ENCODE assay signal across 20 cellular contexts in genomic region chr14:89563503-89563902, GRCh38.
A peak's percentile ranks its signal among the peaks of the same experiment; 100 is the strongest.
DNase-seq lines count a peak whose midpoint lies in the region; FAIRE-seq and TF ChIP-seq lines count a peak whose summit lies in the region.
"Had no signal": no experiment of that assay in that cellular context is flagged by ENCODE, and none has a peak within 500 bp of the region (broad histone marks: within the 10 kb centered on the region; RNA-seq: fewer than 3 reads in every experiment).

No MANE protein-coding gene starts in this region.

- no peaks in the 10 kb centered on the region for H3K9me3 Mint-ChIP-seq in activated T-cell treated with anti-CD3 and anti-CD28 coated beads, Interleukin-2, amount 50 U/mL, for 24 hours
- H3K9me3 Mint-ChIP-seq in H9 (peaks cover 0 to 5% of the 10 kb centered on the region in 2 experiments; a peak in 2 of 5 replicates), astrocyte (ENCODE audit: unreplicated experiment) (peaks cover 2% of the 10 kb centered on the region), nephron progenitor cell (no peaks in the 10 kb centered on the region)

- no peak for FAIRE-seq in astrocyte (lab: Jason Lieb, UNC)
- FAIRE-seq: frontal cortex, urothelium cell line had no signal

- H3K27ac ChIP-seq in H9 (ENCODE audit: insufficient read length, low read depth, low read length) (no peak overlapping the region), astrocyte (ENCODE audit: low read depth, low read length) (no peak overlapping the region)
- H3K27ac ChIP-seq: body of pancreas, colonic mucosa, epithelial cell of prostate, ovary, PC-9 had no signal

- no peak overlapping the region for H3K18ac ChIP-seq in H9 (ENCODE audit: insufficient read length, low read depth, low read length)

- H3K4me1 Mint-ChIP-seq in activated T-cell treated with anti-CD3 and anti-CD28 coated beads, Interleukin-2, amount 50 U/mL, for 24 hours (ENCODE audit: low read depth) = peaks cover 49% of the 10 kb centered on the region
- H3K4me1 Mint-ChIP-seq in H9 (peaks cover 26 to 28% of the 10 kb centered on the region in 2 experiments), astrocyte (ENCODE audit: low read depth, unreplicated experiment) (peaks cover 5% of the 10 kb centered on the region), nephron progenitor cell (peaks cover 28% of the 10 kb centered on the region)

- no peak overlapping the region for H4K8ac ChIP-seq in H9 (replicated peaks; ENCODE audit: insufficient read length, low read depth, low read length)

- no peak overlapping the region for H3K9ac ChIP-seq in H9 (ENCODE audit: extremely low read depth, insufficient read length, low read length)
- H3K9ac ChIP-seq in astrocyte (ENCODE audit: low read length) = no peak overlapping the region

- H2BK12ac ChIP-seq in H9 (ENCODE audit: insufficient read length, low read depth, low read length) = no peak overlapping the region

- peak overlapping the region; percentile 11 for H3K27ac Mint-ChIP-seq in activated T-cell treated with anti-CD3 and anti-CD28 coated beads, Interleukin-2, amount 50 U/mL, for 24 hours
- H3K27ac Mint-ChIP-seq in H9 = peak overlapping the region; percentile 12 to 71 (median 52); a peak in 3 of 7 replicates
- H3K27ac Mint-ChIP-seq in astrocyte (ENCODE audit: unreplicated experiment) = no peak overlapping the region
- H3K27ac Mint-ChIP-seq in nephron progenitor cell = peak overlapping the region; percentile 17

- peaks cover 11% of the 10 kb centered on the region for H3K79me1 ChIP-seq in H9 (ENCODE audit: insufficient read depth, low read depth, low read length, poor library complexity, severe bottlenecking)

- H4K5ac ChIP-seq in H9 (ENCODE audit: insufficient read length, low read depth, low read length) = no peak overlapping the region

- H3K27me3 Mint-ChIP-seq in activated T-cell treated with anti-CD3 and anti-CD28 coated beads, Interleukin-2, amount 50 U/mL, for 24 hours = no peaks in the 10 kb centered on the region
- H3K27me3 Mint-ChIP-seq in H9 (ENCODE audit: low read depth) (no peaks in the 10 kb centered on the region), astrocyte (ENCODE audit: low read depth, unreplicated experiment) (no peaks in the 10 kb centered on the region), nephron progenitor cell (ENCODE audit: low read depth, poor library complexity) (peaks cover 3% of the 10 kb centered on the region)

- H2BK5ac ChIP-seq in H9 (ENCODE audit: insufficient read length, low read length) = no peak overlapping the region

- H3K4me2 ChIP-seq in H9 (ENCODE audit: insufficient read depth, insufficient read length, low read length) = no peak overlapping the region
- H3K4me2 ChIP-seq in astrocyte (ENCODE audit: low read length) = peak overlapping the region; percentile 24
- H3K4me2 ChIP-seq: PC-9 had no signal

- H3K27me3 ChIP-seq in H9 (ENCODE audit: insufficient read depth, low read length) (peaks cover 2% of the 10 kb centered on the region; the same call in 1 of the 2 replicates), astrocyte (ENCODE audit: insufficient read depth, low read length) (no peaks in the 10 kb centered on the region), BE2C (no peaks in the 10 kb centered on the region)
- H3K27me3 ChIP-seq: body of pancreas, colonic mucosa, ovary, sigmoid colon had no signal

- no peak overlapping the region for H3K4me3 Mint-ChIP-seq in activated T-cell treated with anti-CD3 and anti-CD28 coated beads, Interleukin-2, amount 50 U/mL, for 24 hours
- no peak overlapping the region; a peak in 1 of 5 replicates for H3K4me3 Mint-ChIP-seq in H9
- no peak overlapping the region for H3K4me3 Mint-ChIP-seq in astrocyte (ENCODE audit: unreplicated experiment)
- H3K4me3 Mint-ChIP-seq in nephron progenitor cell = no peak overlapping the region

- no peak overlapping the region for H3T11ph ChIP-seq in H9 (ENCODE audit: low read length)

- no peak overlapping the region for H4K91ac ChIP-seq in H9 (ENCODE audit: insufficient read length, low read depth, low read length)

- H2BK20ac ChIP-seq in H9 (ENCODE audit: low read depth, low read length, poor library complexity, severe bottlenecking) = no peak overlapping the region

- no peak overlapping the region for H2BK120ac ChIP-seq in H9 (ENCODE audit: low read depth, low read length, poor library complexity, severe bottlenecking)

- H2BK15ac ChIP-seq in H9 (ENCODE audit: low read depth, low read length) = no peak overlapping the region

- H2AFZ ChIP-seq in H9 (ENCODE audit: low read length) (no peak overlapping the region), astrocyte (ENCODE audit: low read depth, low read length) (no peak overlapping the region)
- H2AFZ ChIP-seq: PC-9 had no signal

- DNase-seq in activated T-cell treated with anti-CD3 and anti-CD28 coated beads, Interleukin-2, amount 50 U/mL, for 24 hours = no peak
- no peak for DNase-seq in activated T-cell treated with anti-CD3 and anti-CD28 coated beads for 4 hours
- DNase-seq in H9 = no peak
- DNase-seq in astrocyte (ENCODE audit: low read depth) = no peak
- DNase-seq in nephron progenitor cell = no peak
- DNase-seq in epidermal melanocyte (ENCODE audit: insufficient read length, low spot score) = no peak
- no peak for DNase-seq in BE2C
- DNase-seq in NCI-H2081 treated with DMSO at 0.1 percent for 48 hours (lab: John Stamatoyannopoulos, UW) = no peak
- DNase-seq: activated CD4-positive, alpha-beta T cell treated with anti-CD3 and anti-CD28 coated beads for 1 hour; body of pancreas; colonic mucosa; HCEC 1CT; NCI-H526 treated with DMSO at 0.1 percent for 48 hours; ovary; PC-9; sigmoid colon; T-helper 9 cell had no signal

- no peaks in the 10 kb centered on the region; the same call in 1 of the 2 replicates for H3K79me2 ChIP-seq in H9 (ENCODE audit: insufficient read depth, low read length)
- peaks cover 13% of the 10 kb centered on the region for H3K79me2 ChIP-seq in astrocyte (ENCODE audit: insufficient read depth, low read length)

- H3K4me1 ChIP-seq in H9 (ENCODE audit: insufficient read depth, low read length) = no peaks in the 10 kb centered on the region; the same call in 1 of the 2 replicates
- H3K4me1 ChIP-seq in astrocyte (ENCODE audit: insufficient read depth, low read length) = peaks cover 7% of the 10 kb centered on the region
- H3K4me1 ChIP-seq in BE2C = no peaks in the 10 kb centered on the region; the same call in 1 of the 2 replicates
- H3K4me1 ChIP-seq: body of pancreas, colonic mucosa, sigmoid colon had no signal

- H3K36me3 ChIP-seq in astrocyte (ENCODE audit: insufficient read depth, low read length) (no peaks in the 10 kb centered on the region), BE2C (peaks cover 2% of the 10 kb centered on the region; the same call in 1 of the 2 replicates)
- H3K36me3 ChIP-seq: colonic mucosa, ovary, sigmoid colon had no signal

- no peak overlapping the region for H3K56ac ChIP-seq in H9 (ENCODE audit: insufficient read length, low read depth, low read length)

- H3K36me3 Mint-ChIP-seq in activated T-cell treated with anti-CD3 and anti-CD28 coated beads, Interleukin-2, amount 50 U/mL, for 24 hours (ENCODE audit: low read depth) = peaks cover 53% of the 10 kb centered on the region
- H3K36me3 Mint-ChIP-seq in H9 (ENCODE audit: insufficient read depth in 1 of 3, low read depth in 3 of 3) (peaks cover 27 to 42% (median 42%) of the 10 kb centered on the region in 3 experiments), astrocyte (ENCODE audit: low read depth, unreplicated experiment) (peaks cover 12% of the 10 kb centered on the region), nephron progenitor cell (ENCODE audit: low read depth) (peaks cover 17% of the 10 kb centered on the region)

- H3K4me3 ChIP-seq in astrocyte (ENCODE audit: insufficient read depth, low read depth, low read length) = no peak overlapping the region
- H3K4me3 ChIP-seq in BE2C (ENCODE audit: low read depth, low read length) = no peak overlapping the region
- H3K4me3 ChIP-seq: body of pancreas, colonic mucosa, ovary, PC-9, sigmoid colon had no signal

- H4K20me1 ChIP-seq in H9 (ENCODE audit: control insufficient read depth, insufficient read depth, insufficient read length) = no peaks in the 10 kb centered on the region
- no peaks in the 10 kb centered on the region for H4K20me1 ChIP-seq in astrocyte (ENCODE audit: insufficient read depth, low read length)

- no peak overlapping the region for H3K23ac ChIP-seq in H9 (ENCODE audit: insufficient read length, low read depth, low read length)

- no CpG with 5 or more reads among the region's 1 CpG for WGBS in H9 (ENCODE audit: extremely low coverage, insufficient read length, low lambda C conversion rate)

- H3K14ac ChIP-seq in H9 (ENCODE audit: insufficient read depth, low read length) = no peak overlapping the region

- H3K9me3 ChIP-seq in H9 (ENCODE audit: control insufficient read depth, low read depth, low read length) (no peaks in the 10 kb centered on the region), astrocyte (ENCODE audit: insufficient read depth, low read depth, low read length) (no peaks in the 10 kb centered on the region), BE2C (no peaks in the 10 kb centered on the region)
- H3K9me3 ChIP-seq: body of pancreas, colonic mucosa, ovary, sigmoid colon had no signal

- TF ChIP-seq CTCF in H9 (conservative IDR thresholded peaks at IDR 0.05) (no peak), astrocyte (IDR thresholded peaks at IDR 0.05; ENCODE audit: insufficient read depth, low read depth, low read length) (no peak), nephron progenitor cell (IDR thresholded peaks at IDR 0.05) (no peak), BE2C (IDR thresholded peaks at IDR 0.05; ENCODE audit: low read depth, low read length) (no peak)

- no peak overlapping the region for H3K4ac ChIP-seq in H9 (ENCODE audit: low read depth, low read length)

- H2AK5ac ChIP-seq in H9 (ENCODE audit: insufficient read length, low read length) = no peak overlapping the region

- no peaks in the 10 kb centered on the region for H3K23me2 ChIP-seq in H9 (ENCODE audit: insufficient read length, low read depth, low read length, poor library complexity, severe bottlenecking)
